Comparison of ENCODE assay signal across 1 cellular context in genomic region chr17:46256369-46256768, GRCh38. TPM values are rescaled to one million over a fixed set of nuclear protein-coding genes. Genes with fewer than 3 reads are reported as not detected.
"Had no signal": no experiment of that assay in that cellular context is flagged by ENCODE, and none has a peak within 500 bp of the region (broad histone marks: within the 10 kb centered on the region; RNA-seq: fewer than 3 reads in every experiment).

No MANE protein-coding gene starts in this region.

RNA-seq across cellular contexts. Expression of gene LRRC37A, which starts 38.6 kb away (rescaled TPM):
- total RNA-seq: ascending aorta had no signal
